26 cellular contexts compared by ENCODE assay signal in the genomic region with DNA sequence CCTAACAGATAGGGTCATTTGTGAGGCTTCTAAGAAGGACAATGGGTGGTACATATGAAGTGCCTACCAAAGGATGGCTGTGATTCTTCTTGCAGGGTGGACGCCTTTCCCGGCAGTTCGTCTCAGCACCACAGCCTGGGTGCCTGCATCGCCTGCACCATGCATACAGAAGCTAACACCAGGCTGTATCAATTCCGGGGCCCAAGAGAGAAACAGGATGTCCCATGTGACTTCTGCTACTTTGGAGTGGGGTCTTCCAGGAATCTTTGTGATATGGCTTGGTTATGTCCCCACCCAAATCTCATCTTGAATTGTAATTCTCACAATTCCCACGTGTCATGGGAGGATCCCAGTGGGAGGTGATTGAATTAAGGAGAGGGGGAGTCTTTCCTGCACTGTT.
"Had no signal": no experiment of that assay in that cellular context is flagged by ENCODE, and none has a peak within 500 bp of the region (broad histone marks: within the 10 kb centered on the region; RNA-seq: fewer than 3 reads in every experiment).

No MANE protein-coding gene starts in this region.

- H3K4me3 Mint-ChIP-seq: activated B cell treated with CpG ODN at 0.5 μM for 24 hours; activated CD4-positive, alpha-beta T cell treated with anti-CD3 and anti-CD28 coated beads, Interleukin-2, amount 10 ng/mL, durations not matched to agents 24 days and 14 days; activated naive CD4-positive, alpha-beta T cell treated with anti-CD3 and anti-CD28 coated beads for 36 hours; activated naive CD8-positive, alpha-beta T cell; activated T-helper 1 cell treated with anti-CD3 and anti-CD28 coated beads, Interleukin-12 subunit alpha, Interleukin-12 subunit beta, Interleukin-2, Interleukin-4 antibody, amounts not matched to agents 30 ng/mL and 10 ng/mL and 1 ng/mL, durations not matched to agents 14 hours and 24 hours and 36 hours; IgD-negative memory B cell; T-cell had no signal

- H3K27ac Mint-ChIP-seq: activated B cell treated with CpG ODN at 0.5 μM for 24 hours; activated CD4-positive, alpha-beta T cell treated with anti-CD3 and anti-CD28 coated beads, Interleukin-2, amount 10 ng/mL, durations not matched to agents 24 days and 14 days; activated naive CD4-positive, alpha-beta T cell treated with anti-CD3 and anti-CD28 coated beads for 36 hours; activated naive CD8-positive, alpha-beta T cell; activated T-helper 1 cell treated with anti-CD3 and anti-CD28 coated beads, Interleukin-12 subunit alpha, Interleukin-12 subunit beta, Interleukin-2, Interleukin-4 antibody, amounts not matched to agents 30 ng/mL and 10 ng/mL and 1 ng/mL, durations not matched to agents 14 hours and 24 hours and 36 hours; T-cell had no signal

- H3K27me3 Mint-ChIP-seq: activated naive CD8-positive, alpha-beta T cell had no signal

- DNase-seq: activated B cell treated with CpG ODN at 0.5 μM for 24 hours; activated CD4-positive, alpha-beta T cell treated with anti-CD3 and anti-CD28 coated beads for 1 hour; activated CD4-positive, alpha-beta T cell treated with anti-CD3 and anti-CD28 coated beads, Interleukin-2, amount 50 U/mL, for 48 hours; activated gamma-delta T cell; activated naive CD4-positive, alpha-beta T cell treated with anti-CD3 and anti-CD28 coated beads for 36 hours; activated T-cell treated with anti-CD3 and anti-CD28 coated beads, Interleukin-2, amount 50 U/mL, for 1 hour; amygdala; brain microvascular endothelial cell; caudate nucleus; KG1; NCI-H1048; NCI-H2029; NCI-H2107; NCI-H2171 treated with DMSO at 0.1 percent for 48 hours; NCI-H226; NCI-H526; NCI-H82; T-cell; T-helper 2 cell; T1000 had no signal

- H3K36me3 Mint-ChIP-seq: IgD-negative memory B cell had no signal

- H3K27me3 ChIP-seq: brain microvascular endothelial cell had no signal

- H3K4me1 Mint-ChIP-seq: activated B cell treated with CpG ODN at 0.5 μM for 24 hours; activated CD4-positive, alpha-beta T cell treated with anti-CD3 and anti-CD28 coated beads, Interleukin-2, amount 10 ng/mL, durations not matched to agents 24 days and 14 days; IgD-negative memory B cell; T-cell had no signal

- ATAC-seq: T-cell had no signal

- H3K27ac ChIP-seq: brain microvascular endothelial cell, SK-N-MC had no signal

- FAIRE-seq: TTC549 had no signal
